Comparison of ENCODE assay signal across 5 cellular contexts in the genomic region with DNA sequence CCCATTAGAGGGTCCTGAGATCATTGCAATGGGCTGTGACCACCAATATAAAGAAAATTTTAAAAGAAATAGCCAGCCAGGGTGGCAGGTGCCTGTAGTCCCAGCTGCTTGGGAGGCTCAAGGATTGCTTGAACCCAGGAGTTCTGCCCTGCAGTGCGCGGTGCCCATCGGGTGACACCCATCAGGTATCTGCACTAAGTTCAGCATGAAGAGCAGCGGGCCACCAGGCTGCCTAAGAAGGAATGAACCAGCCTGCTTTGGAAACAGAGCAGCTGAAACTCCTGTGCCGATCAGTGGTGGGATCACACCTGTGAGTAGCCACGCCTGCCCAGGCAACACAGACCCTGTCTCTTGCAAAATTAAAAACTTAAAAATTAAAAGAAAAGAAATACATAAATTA.
"Had no signal": no experiment of that assay in that cellular context is flagged by ENCODE, and none has a peak within 500 bp of the region (broad histone marks: within the 10 kb centered on the region; RNA-seq: fewer than 3 reads in every experiment).

No MANE protein-coding gene starts in this region.

- H3K4me3 ChIP-seq: GM23338, K562 had no signal

- DNase-seq: H9, HCEC 1CT, IMR-90 had no signal

- ATAC-seq: GM23338, K562 had no signal

- H3K4me2 ChIP-seq: GM23338 had no signal

- H2AFZ ChIP-seq: GM23338 had no signal
